31 cellular contexts compared by ENCODE assay signal in the genomic region with DNA sequence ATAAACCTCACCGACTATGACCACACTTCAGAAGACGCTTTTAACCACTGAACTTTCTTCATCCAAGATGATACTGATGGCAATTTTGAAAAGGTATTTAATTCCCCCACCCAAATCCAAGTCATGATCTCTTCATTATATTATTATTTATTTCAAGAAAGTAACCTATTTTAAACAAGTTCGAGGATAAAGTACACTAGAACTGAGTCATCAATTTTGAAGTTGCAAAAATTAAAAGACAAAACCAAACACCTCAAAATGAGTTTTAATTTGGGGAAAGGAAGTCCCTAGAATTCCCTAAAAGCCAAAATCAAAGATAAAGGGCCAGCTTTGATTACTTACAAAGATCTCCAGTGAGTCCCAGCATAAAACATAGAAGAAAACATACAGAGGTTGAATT.
"Had no signal": no experiment of that assay in that cellular context is flagged by ENCODE, and none has a peak within 500 bp of the region (broad histone marks: within the 10 kb centered on the region; RNA-seq: fewer than 3 reads in every experiment).

No MANE protein-coding gene starts in this region.

- H3K9ac ChIP-seq: neural progenitor cell, parathyroid adenoma had no signal

- H3K4me1 ChIP-seq: parathyroid adenoma, psoas muscle, suprapubic skin, testis, tibial artery, transverse colon, upper lobe of right lung, uterus had no signal

- H3K9me3 ChIP-seq: ovary, psoas muscle, spleen, suprapubic skin, testis, tibial artery, transverse colon, upper lobe of right lung, uterus had no signal

- DNase-seq: natural killer cell; occipital lobe; ovary; posterior cingulate gyrus; psoas muscle; right cardiac atrium; spleen; stimulated activated CD4-positive, alpha-beta T cell treated with anti-CD3 and anti-CD28 coated beads, Interleukin-12 subunit alpha, Interleukin-12 subunit beta, amount 100 ng/mL, for 4 hours; stimulated activated CD4-positive, alpha-beta T cell treated with anti-CD3 and anti-CD28 coated beads, Interleukin-1b, Interleukin-23, amount 100 ng/mL, for 48 hours; stimulated activated CD4-positive, alpha-beta T cell treated with anti-CD3 and anti-CD28 coated beads, Interleukin-4, amount 100 ng/mL, for 1 hour; stimulated activated CD4-positive, alpha-beta T cell treated with anti-CD3 and anti-CD28 coated beads, Interleukin-4, amount 100 ng/mL, for 4 hours; stimulated activated CD8-positive, alpha-beta memory T cell treated with anti-CD3 and anti-CD28 coated beads, Interleukin-4, amount 100 ng/mL, for 48 hours; stimulated activated naive CD4-positive, alpha-beta T cell; stimulated activated naive CD8-positive, alpha-beta T cell treated with anti-CD3 and anti-CD28 coated beads, Interleukin-15, amount 100 ng/mL, for 72 hours; stimulated activated naive CD8-positive, alpha-beta T cell treated with anti-CD3 and anti-CD28 coated beads, Interleukin-15, Interleukin-2, amounts not matched to agents 100 U/mL and 50 U/mL, for 24 hours; substantia nigra; testis; tibial artery; transverse colon; upper lobe of right lung; uterus had no signal

- H3K27ac Mint-ChIP-seq: natural killer cell; neural progenitor cell; progenitor cell of endocrine pancreas; stimulated activated memory B cell treated with anti-CD40 and anti-IgM and Interleukin-4, amounts not matched to agents 10 μg/mL and 1 μg/mL and 100 μg/mL, for 72 hours; type B pancreatic cell had no signal

- H3K4me3 Mint-ChIP-seq: natural killer cell; nephron; neural progenitor cell; stimulated activated memory B cell treated with anti-CD40 and anti-IgM and Interleukin-4, amounts not matched to agents 10 μg/mL and 1 μg/mL and 100 μg/mL, for 72 hours; stimulated activated naive CD8-positive, alpha-beta T cell treated with anti-CD3 and anti-CD28 coated beads, Interleukin-15, amount 100 ng/mL, for 72 hours; type B pancreatic cell had no signal

- H2AFZ ChIP-seq: neural progenitor cell, parathyroid adenoma had no signal

- H3K4me1 Mint-ChIP-seq: stimulated activated memory B cell treated with anti-CD40 and anti-IgM and Interleukin-4, amounts not matched to agents 10 μg/mL and 1 μg/mL and 100 μg/mL, for 72 hours; stimulated activated naive CD8-positive, alpha-beta T cell treated with anti-CD3 and anti-CD28 coated beads, Interleukin-15, amount 100 ng/mL, for 72 hours had no signal

- H3K27me3 ChIP-seq: neural progenitor cell, ovary, spleen, suprapubic skin, testis, tibial artery, transverse colon, upper lobe of right lung, uterus had no signal

- H3K9me3 Mint-ChIP-seq: natural killer cell; nephron; neural progenitor cell; stimulated activated memory B cell treated with anti-CD40 and anti-IgM and Interleukin-4, amounts not matched to agents 10 μg/mL and 1 μg/mL and 100 μg/mL, for 72 hours; stimulated activated naive CD8-positive, alpha-beta T cell treated with anti-CD3 and anti-CD28 coated beads, Interleukin-15, amount 100 ng/mL, for 72 hours; type B pancreatic cell had no signal

- H3K27ac ChIP-seq: neural progenitor cell, ovary, parathyroid adenoma, psoas muscle, skin epidermis, spleen, suprapubic skin, testis, tibial artery, transverse colon, upper lobe of right lung, uterus had no signal

- H3K4me2 ChIP-seq: neural progenitor cell, smooth muscle cell had no signal

- ATAC-seq: natural killer cell; right cardiac atrium; sciatic nerve; stimulated activated memory B cell treated with anti-CD40 and anti-IgM and Interleukin-4, amounts not matched to agents 10 μg/mL and 1 μg/mL and 100 μg/mL, for 72 hours; stimulated activated naive CD8-positive, alpha-beta T cell treated with anti-CD3 and anti-CD28 coated beads, Interleukin-15, amount 100 ng/mL, for 72 hours; stimulated activated naive CD8-positive, alpha-beta T cell treated with anti-CD3 and anti-CD28 coated beads, Interleukin-15, Interleukin-2, amounts not matched to agents 100 U/mL and 50 U/mL, for 24 hours; upper lobe of right lung had no signal

- H3K27me3 Mint-ChIP-seq: progenitor cell of endocrine pancreas; stimulated activated memory B cell treated with anti-CD40 and anti-IgM and Interleukin-4, amounts not matched to agents 10 μg/mL and 1 μg/mL and 100 μg/mL, for 72 hours; stimulated activated naive CD8-positive, alpha-beta T cell treated with anti-CD3 and anti-CD28 coated beads, Interleukin-15, amount 100 ng/mL, for 72 hours; type B pancreatic cell had no signal

- H3K4me3 ChIP-seq: neural progenitor cell, ovary, psoas muscle, skin epidermis, smooth muscle cell, spleen, suprapubic skin, testis, tibial artery, transverse colon, upper lobe of right lung, uterus had no signal

- H3K36me3 ChIP-seq: ovary, uterus had no signal
